Comparison of ENCODE assay signal across 22 cellular contexts in genomic region chr9:19698960-19699359, GRCh38.
"Had no signal": no experiment of that assay in that cellular context is flagged by ENCODE, and none has a peak within 500 bp of the region (broad histone marks: within the 10 kb centered on the region; RNA-seq: fewer than 3 reads in every experiment).

No MANE protein-coding gene starts in this region.

- DNase-seq: activated CD4-positive, alpha-beta memory T cell treated with anti-CD3 and anti-CD28 coated beads, Interleukin-2, amount 10 ng/mL, durations not matched to agents 7 days and 5 days; activated CD4-positive, alpha-beta T cell treated with anti-CD3 and anti-CD28 coated beads for 36 hours; activated CD8-positive, alpha-beta memory T cell treated with anti-CD3 and anti-CD28 coated beads, Interleukin-2, amount 10 ng/mL, durations not matched to agents 7 days and 5 days; activated naive CD4-positive, alpha-beta T cell; activated naive CD8-positive, alpha-beta T cell treated with anti-CD3 and anti-CD28 coated beads, Interleukin-2, amount 10 ng/mL, durations not matched to agents 7 days and 5 days; amygdala; body of pancreas; erythroblast; foreskin melanocyte; glutamatergic neuron; hippocampal formation; left cardiac atrium; pancreas; stimulated activated CD4-positive, alpha-beta T cell treated with anti-CD3 and anti-CD28 coated beads, Interleukin-4, amount 100 ng/mL, for 1 hour; stomach; upper lobe of left lung had no signal

- H3K4me1 Mint-ChIP-seq: activated CD4-positive, alpha-beta memory T cell treated with anti-CD3 and anti-CD28 coated beads, Interleukin-2, amount 10 ng/mL, durations not matched to agents 7 days and 5 days; activated CD4-positive, alpha-beta T cell treated with anti-CD3 and anti-CD28 coated beads for 36 hours; activated CD8-positive, alpha-beta memory T cell treated with anti-CD3 and anti-CD28 coated beads, Interleukin-2, amount 10 ng/mL, durations not matched to agents 7 days and 5 days; activated naive CD8-positive, alpha-beta T cell treated with anti-CD3 and anti-CD28 coated beads, Interleukin-2, amount 10 ng/mL, durations not matched to agents 7 days and 5 days; activated T-helper 17 cell treated with anti-CD3 and anti-CD28 coated beads, Interleukin-2, amount 50 U/mL, for 72 hours had no signal

- ATAC-seq: activated CD4-positive, alpha-beta T cell treated with anti-CD3 and anti-CD28 coated beads for 36 hours; activated CD8-positive, alpha-beta memory T cell treated with anti-CD3 and anti-CD28 coated beads, Interleukin-2, amount 10 ng/mL, durations not matched to agents 7 days and 5 days; activated T-helper 17 cell treated with anti-CD3 and anti-CD28 coated beads, Interleukin-2, amount 50 U/mL, for 72 hours; body of pancreas; left cardiac atrium; natural killer cell treated with Interleukin-12 subunit alpha and Interleukin-12 subunit beta and Interleukin-15 and Interleukin-18, amount 100 ng/mL, for 72 hours; pancreas; sciatic nerve had no signal

- H3K27me3 ChIP-seq: body of pancreas, neutrophil, pancreas, stomach, upper lobe of left lung had no signal

- H3K36me3 Mint-ChIP-seq: activated CD8-positive, alpha-beta memory T cell treated with anti-CD3 and anti-CD28 coated beads, Interleukin-2, amount 10 ng/mL, durations not matched to agents 7 days and 5 days; activated naive CD8-positive, alpha-beta T cell treated with anti-CD3 and anti-CD28 coated beads, Interleukin-2, amount 10 ng/mL, durations not matched to agents 7 days and 5 days; natural killer cell treated with Interleukin-12 subunit alpha and Interleukin-12 subunit beta and Interleukin-15 and Interleukin-18, amount 100 ng/mL, for 72 hours had no signal

- H3K4me3 ChIP-seq: body of pancreas, pancreas, smooth muscle cell, stomach, thoracic aorta, upper lobe of left lung had no signal

- H3K27ac Mint-ChIP-seq: activated CD4-positive, alpha-beta memory T cell treated with anti-CD3 and anti-CD28 coated beads, Interleukin-2, amount 10 ng/mL, durations not matched to agents 7 days and 5 days; activated CD4-positive, alpha-beta T cell treated with anti-CD3 and anti-CD28 coated beads for 36 hours; activated CD8-positive, alpha-beta memory T cell treated with anti-CD3 and anti-CD28 coated beads, Interleukin-2, amount 10 ng/mL, durations not matched to agents 7 days and 5 days; activated naive CD8-positive, alpha-beta T cell treated with anti-CD3 and anti-CD28 coated beads, Interleukin-2, amount 10 ng/mL, durations not matched to agents 7 days and 5 days; activated T-helper 17 cell treated with anti-CD3 and anti-CD28 coated beads, Interleukin-2, amount 50 U/mL, for 72 hours; natural killer cell treated with Interleukin-12 subunit alpha and Interleukin-12 subunit beta and Interleukin-15 and Interleukin-18, amount 100 ng/mL, for 72 hours had no signal

- H3K9me3 Mint-ChIP-seq: activated CD4-positive, alpha-beta memory T cell treated with anti-CD3 and anti-CD28 coated beads, Interleukin-2, amount 10 ng/mL, durations not matched to agents 7 days and 5 days; activated naive CD8-positive, alpha-beta T cell treated with anti-CD3 and anti-CD28 coated beads, Interleukin-2, amount 10 ng/mL, durations not matched to agents 7 days and 5 days; activated T-helper 17 cell treated with anti-CD3 and anti-CD28 coated beads, Interleukin-2, amount 50 U/mL, for 72 hours; natural killer cell treated with Interleukin-12 subunit alpha and Interleukin-12 subunit beta and Interleukin-15 and Interleukin-18, amount 100 ng/mL, for 72 hours had no signal

- H3K27ac ChIP-seq: body of pancreas, neutrophil, pancreas, stomach, thoracic aorta, upper lobe of left lung had no signal

- H3K27me3 Mint-ChIP-seq: activated CD4-positive, alpha-beta memory T cell treated with anti-CD3 and anti-CD28 coated beads, Interleukin-2, amount 10 ng/mL, durations not matched to agents 7 days and 5 days; natural killer cell treated with Interleukin-12 subunit alpha and Interleukin-12 subunit beta and Interleukin-15 and Interleukin-18, amount 100 ng/mL, for 72 hours had no signal

- H3K4me3 Mint-ChIP-seq: activated CD4-positive, alpha-beta memory T cell treated with anti-CD3 and anti-CD28 coated beads, Interleukin-2, amount 10 ng/mL, durations not matched to agents 7 days and 5 days; activated CD4-positive, alpha-beta T cell treated with anti-CD3 and anti-CD28 coated beads for 36 hours; activated CD8-positive, alpha-beta memory T cell treated with anti-CD3 and anti-CD28 coated beads, Interleukin-2, amount 10 ng/mL, durations not matched to agents 7 days and 5 days; activated naive CD8-positive, alpha-beta T cell treated with anti-CD3 and anti-CD28 coated beads, Interleukin-2, amount 10 ng/mL, durations not matched to agents 7 days and 5 days; activated T-helper 17 cell treated with anti-CD3 and anti-CD28 coated beads, Interleukin-2, amount 50 U/mL, for 72 hours; natural killer cell treated with Interleukin-12 subunit alpha and Interleukin-12 subunit beta and Interleukin-15 and Interleukin-18, amount 100 ng/mL, for 72 hours had no signal
